Comparison of ENCODE assay signal across 1 cellular context in genomic region chr2:158228943-158229508, GRCh38.
TF ChIP-seq lines count a peak whose summit lies in the region.

No MANE protein-coding gene starts in this region.

TF ChIP-seq in K562, 482 proteins besides CTCF, POLR2A, EP300 and RAD21 (continued from another document and continues in another):
- TF ChIP-seq NCOA1 (IDR thresholded peaks at IDR 0.05; ENCODE audit: low read depth) (peak; percentile 44; the same call in 1 of the 2 replicates), KAT7 (CRISPR knock-in tag; IDR thresholded peaks at IDR 0.05; ENCODE audit: borderline replicate concordance) (no peak), ZFP30 (CRISPR knock-in tag; IDR thresholded peaks at IDR 0.05; ENCODE audit: borderline replicate concordance) (no peak), MECOM (CRISPR knock-in tag; IDR thresholded peaks at IDR 0.05) (no peak), TCF7L2 (IDR thresholded peaks at IDR 0.05; ENCODE audit: low read depth, low read length) (no peak), ZNF124 (CRISPR knock-in tag; IDR thresholded peaks at IDR 0.05) (no peak), MNT (conservative IDR thresholded peaks at IDR 0.05) (0 out of 4 replicates have a peak, but pooled peaks have one; percentile 24 to 30), ARID3B (CRISPR knock-in tag; IDR thresholded peaks at IDR 0.05; ENCODE audit: borderline replicate concordance) (no peak), VEZF1 (CRISPR knock-in tag; IDR thresholded peaks at IDR 0.05) (0 out of 2 replicates have a peak, but pooled peaks have one; percentile 10), SP2 (IDR thresholded peaks at IDR 0.05; ENCODE audit: extremely low read depth, low read depth, low read length, poor library complexity, severe bottlenecking) (no peak), ETV6 (IDR thresholded peaks at IDR 0.05; ENCODE audit: borderline replicate concordance in 1 of 2, low read depth in 2 of 2, low read length in 1 of 2) (peak; percentile 81 to 99; a peak in 3 of 4 replicates), ETV6 (CRISPR knock-in tag; IDR thresholded peaks at IDR 0.05; ENCODE audit: borderline replicate concordance) (no peak), ELK1 (CRISPR knock-in tag; IDR thresholded peaks at IDR 0.05) (no peak), CREM (IDR thresholded peaks at IDR 0.05; ENCODE audit: low read depth) (peak; percentile 59), XRCC4 (IDR thresholded peaks at IDR 0.05; ENCODE audit: extremely low read depth, insufficient read depth, insufficient read length) (no peak), DPF2 (IDR thresholded peaks at IDR 0.05) (peak; percentile 83), KLF16 (IDR thresholded peaks at IDR 0.05) (peak; percentile 88), ELF1 (tag; IDR thresholded peaks at IDR 0.05) (no peak), NCOA2 (IDR thresholded peaks at IDR 0.05; ENCODE audit: partially characterized antibody in 2 of 2) (peak in 1 of 2 experiments; percentile 26), HDAC3 (IDR thresholded peaks at IDR 0.05; ENCODE audit: borderline replicate concordance, partially characterized antibody) (peak; percentile 84), TBL1XR1 (IDR thresholded peaks at IDR 0.05; ENCODE audit: low read length in 2 of 2) (peak in 1 of 2 experiments; percentile 71; a peak in 1 of 4 replicates), ZNF347 (CRISPR knock-in tag; IDR thresholded peaks at IDR 0.05; ENCODE audit: low read depth) (no peak), ZZZ3 (IDR thresholded peaks at IDR 0.05) (peak; percentile 50; the same call in 1 of the 2 replicates), MTA2 (IDR thresholded peaks at IDR 0.05; ENCODE audit: low read depth) (peak; percentile 85), MEIS2 (IDR thresholded peaks at IDR 0.05; ENCODE audit: partially characterized antibody) (peak; percentile 47), KLF6 (CRISPR knock-in tag; IDR thresholded peaks at IDR 0.05; ENCODE audit: borderline replicate concordance) (no peak), CBFA2T2 (conservative IDR thresholded peaks at IDR 0.05) (peak; percentile 89), POLR2AphosphoS5 (IDR thresholded peaks at IDR 0.05; ENCODE audit: control insufficient read depth, insufficient read depth, low read depth, low read length) (0 out of 2 replicates have a peak, but pooled peaks have one; percentile 19), RREB1 (CRISPR knock-in tag; IDR thresholded peaks at IDR 0.05) (no peak), CHAMP1 (IDR thresholded peaks at IDR 0.05) (peak; percentile 67; the same call in 1 of the 2 replicates), LEF1 (IDR thresholded peaks at IDR 0.05) (peak; percentile 70; the same call in 1 of the 2 replicates), E2F1 (CRISPR knock-in tag; IDR thresholded peaks at IDR 0.05) (no peak), ZBTB33 (CRISPR knock-in tag; IDR thresholded peaks at IDR 0.05) (no peak), MCM7 (IDR thresholded peaks at IDR 0.05) (no peak), RCOR1 (IDR thresholded peaks at IDR 0.05; ENCODE audit: borderline replicate concordance in 1 of 2, low read depth in 2 of 2, low read length in 2 of 2) (peak in 1 of 2 experiments; percentile 61; a peak in 2 of 4 replicates), CBX3 (IDR thresholded peaks at IDR 0.05; ENCODE audit: borderline replicate concordance in 1 of 2, low read length in 2 of 2) (peak in 1 of 2 experiments; percentile 40; a peak in 2 of 3 replicates), KDM2B (CRISPR knock-in tag; IDR thresholded peaks at IDR 0.05) (no peak), PHB (CRISPR knock-in tag; IDR thresholded peaks at IDR 0.05) (no peak), ZNF444 (CRISPR knock-in tag; IDR thresholded peaks at IDR 0.05) (no peak), FOXA3 (CRISPR knock-in tag; conservative IDR thresholded peaks at IDR 0.05 in 1 of 2, IDR thresholded peaks at IDR 0.05 in 1 of 2) (no peak), MCM3 (IDR thresholded peaks at IDR 0.05) (no peak), ESRRA (IDR thresholded peaks at IDR 0.05; ENCODE audit: borderline replicate concordance, low read depth) (peak; percentile 36; the same call in 1 of the 2 replicates), ZNF398 (CRISPR knock-in tag; IDR thresholded peaks at IDR 0.05) (no peak), NFE2 (IDR thresholded peaks at IDR 0.05; ENCODE audit: low read depth) (peak; percentile 63), CBFA2T3 (IDR thresholded peaks at IDR 0.05) (peak; percentile 94)
